In the genomic region with DNA sequence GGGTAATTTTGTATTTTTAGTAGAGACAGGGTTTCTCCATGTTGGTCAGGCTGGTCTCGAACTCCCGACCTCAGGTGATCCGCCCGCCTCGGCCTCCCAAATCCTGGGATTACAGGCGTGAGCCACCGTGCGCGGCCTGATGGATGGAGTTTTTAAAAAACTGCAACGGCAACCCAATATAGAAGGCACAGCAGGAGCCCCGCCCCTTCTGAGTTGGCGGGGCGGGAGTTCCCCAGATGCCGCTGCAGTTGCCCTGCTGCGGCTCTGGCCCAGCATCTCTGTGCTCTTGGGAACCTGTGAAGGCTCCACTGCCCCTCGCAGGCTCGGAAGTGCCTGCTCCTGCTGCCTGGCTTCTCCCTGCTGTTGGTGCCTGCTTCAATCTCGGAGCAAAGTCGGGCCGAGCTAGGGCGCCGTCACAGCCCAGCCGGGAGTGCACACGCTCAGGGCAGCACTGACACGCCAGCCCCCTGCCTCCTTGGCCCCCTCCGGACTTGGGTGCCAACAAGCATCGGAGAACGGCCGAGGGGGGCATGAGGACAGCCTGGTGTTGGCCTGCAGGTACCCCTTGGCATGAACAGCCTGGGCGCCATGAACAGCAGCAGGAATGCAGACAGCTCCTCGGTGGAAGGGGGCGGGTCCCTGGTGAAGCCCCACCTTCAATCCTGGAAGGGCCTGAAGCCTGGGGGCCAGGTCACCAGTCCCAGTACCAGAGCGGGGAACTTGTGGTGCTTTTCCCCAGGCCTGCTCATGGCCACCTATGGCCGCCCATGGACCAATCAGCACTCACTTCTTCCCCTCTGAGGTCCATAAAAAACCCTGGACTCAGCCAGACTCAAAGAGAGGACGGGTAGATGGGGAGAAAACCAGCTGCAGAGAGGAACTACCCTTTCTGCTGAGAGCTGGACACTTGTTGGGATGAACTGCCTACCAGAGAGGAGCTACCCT, we compare ENCODE assay signal across 8 cellular contexts. TPM values are rescaled to one million over a fixed set of nuclear protein-coding genes. Genes with fewer than 3 reads are reported as not detected.
DNase-seq lines count a peak whose midpoint lies in the region; ATAC-seq, FAIRE-seq and TF ChIP-seq lines count a peak whose summit lies in the region.

No MANE protein-coding gene starts in this region.

- peak overlapping the region; percentile 71 for H3K27ac ChIP-seq in ectodermal cell (ENCODE audit: insufficient read depth, low read depth, low read length, poor library complexity, severe bottlenecking)
- H3K27ac ChIP-seq in mesenchymal stem cell (ENCODE audit: low read length, poor library complexity, severe bottlenecking), result peak overlapping the region; percentile 9

- no peak overlapping the region for H3K27ac Mint-ChIP-seq in CD14-positive monocyte
- no peak overlapping the region for H3K27ac Mint-ChIP-seq in stimulated activated memory B cell treated with anti-CD40 and anti-IgM and Interleukin-4, amounts not matched to agents 10 μg/mL and 1 μg/mL and 100 μg/mL, for 72 hours

- no peaks in the 10 kb centered on the region for H3K36me3 Mint-ChIP-seq in CD14-positive monocyte
- H3K36me3 Mint-ChIP-seq in stimulated activated memory B cell treated with anti-CD40 and anti-IgM and Interleukin-4, amounts not matched to agents 10 μg/mL and 1 μg/mL and 100 μg/mL, for 72 hours, result no peaks in the 10 kb centered on the region

- DNase-seq in CD14-positive monocyte (ENCODE audit: low spot score), result no peak
- DNase-seq in HTR-8/SVneo (ENCODE audit: insufficient read length, low spot score), result no peak
- peak; percentile 69 for DNase-seq in activated CD4-positive, alpha-beta T cell treated with anti-CD3 and anti-CD28 coated beads for 48 hours
- peak; percentile 72 for DNase-seq in mesenchymal stem cell
- no peak for DNase-seq in epidermal melanocyte (ENCODE audit: insufficient read length, low spot score)

- H2BK15ac ChIP-seq in mesenchymal stem cell (ENCODE audit: low read depth, poor library complexity, severe bottlenecking), result no peak overlapping the region

- H2BK120ac ChIP-seq in mesenchymal stem cell (ENCODE audit: low read depth, low read length), result no peak overlapping the region

- H3K4me1 ChIP-seq in ectodermal cell (ENCODE audit: control insufficient read depth, insufficient read depth, low read length) (no peaks in the 10 kb centered on the region), mesenchymal stem cell (ENCODE audit: control insufficient read depth, insufficient read depth, low read depth, low read length) (peaks cover 14% of the 10 kb centered on the region)

- peak overlapping the region; percentile 48 for H3K9ac ChIP-seq in mesenchymal stem cell (ENCODE audit: low read length)

- H3K9me3 ChIP-seq in ectodermal cell (ENCODE audit: control insufficient read depth, low read length), result no peaks in the 10 kb centered on the region
- no peaks in the 10 kb centered on the region for H3K9me3 ChIP-seq in mesenchymal stem cell (ENCODE audit: control insufficient read depth, low read length)

- H3K79me1 ChIP-seq in mesenchymal stem cell (replicated peaks; ENCODE audit: low read length, poor library complexity, severe bottlenecking), result no peaks in the 10 kb centered on the region

- H3K4me1 Mint-ChIP-seq in CD14-positive monocyte, result peaks cover 38% of the 10 kb centered on the region
- H3K4me1 Mint-ChIP-seq in stimulated activated memory B cell treated with anti-CD40 and anti-IgM and Interleukin-4, amounts not matched to agents 10 μg/mL and 1 μg/mL and 100 μg/mL, for 72 hours, result peaks cover 53% of the 10 kb centered on the region

- H3K27me3 ChIP-seq in ectodermal cell (ENCODE audit: control insufficient read depth, insufficient read depth, low read length, poor library complexity, severe bottlenecking), result peaks cover 16% of the 10 kb centered on the region
- peaks cover 0 to 5% of the 10 kb centered on the region in 2 experiments for H3K27me3 ChIP-seq in mesenchymal stem cell (ENCODE audit: control insufficient read depth in 1 of 2, insufficient read depth in 1 of 2, low read length in 2 of 2)

- peak overlapping the region; percentile 60 for H3K4me2 ChIP-seq in mesenchymal stem cell (ENCODE audit: low read length, poor library complexity, severe bottlenecking)

- H3K4me3 Mint-ChIP-seq in CD14-positive monocyte, result peak overlapping the region; percentile 67 to 81
- peak overlapping the region; percentile 72 for H3K4me3 Mint-ChIP-seq in stimulated activated memory B cell treated with anti-CD40 and anti-IgM and Interleukin-4, amounts not matched to agents 10 μg/mL and 1 μg/mL and 100 μg/mL, for 72 hours

- ATAC-seq in stimulated activated memory B cell treated with anti-CD40 and anti-IgM and Interleukin-4, amounts not matched to agents 10 μg/mL and 1 μg/mL and 100 μg/mL, for 72 hours, result peak; percentile 77
- ATAC-seq in GM19324 (IDR thresholded peaks at IDR 0.05; ENCODE audit: low FRiP score, unreplicated experiment), result no peak

- H3K23ac ChIP-seq in mesenchymal stem cell (ENCODE audit: low read length in 2 of 2), result peak overlapping the region in 1 of 2 experiments; percentile 47

- H4K8ac ChIP-seq in mesenchymal stem cell (ENCODE audit: low read length), result peak overlapping the region; percentile 16

- FAIRE-seq in HTR-8/SVneo (lab: Jason Lieb, UNC), result peak; percentile 51

- H3K14ac ChIP-seq in mesenchymal stem cell (ENCODE audit: low read length in 2 of 2), result peak overlapping the region in 1 of 2 experiments; percentile 24

- no peak for TF ChIP-seq CTCF in CD14-positive monocyte (IDR thresholded peaks at IDR 0.05)

- peak overlapping the region in 1 of 2 experiments; percentile 25 for H3K18ac ChIP-seq in mesenchymal stem cell (ENCODE audit: low read depth in 1 of 2, low read length in 2 of 2)

- H3K4ac ChIP-seq in mesenchymal stem cell (ENCODE audit: low read depth in 1 of 2, low read length in 2 of 2), result peak overlapping the region in 1 of 2 experiments; percentile 71

- 4% methylated on average over 35 of the region's 35 CpGs for WGBS in ectodermal cell, 2 experiments
- 7% methylated on average over 35 of the region's 35 CpGs for WGBS in mesenchymal stem cell

- no peak overlapping the region for H4K91ac ChIP-seq in mesenchymal stem cell (ENCODE audit: low read length)

- H2AFZ ChIP-seq in mesenchymal stem cell (ENCODE audit: low read depth, low read length), result peak overlapping the region; percentile 91

- H3K4me3 ChIP-seq in ectodermal cell (ENCODE audit: insufficient read depth, low read depth, low read length) (peak overlapping the region; percentile 46), mesenchymal stem cell (ENCODE audit: insufficient read depth in 1 of 2, low read depth in 1 of 2, low read length in 2 of 2) (peak overlapping the region; percentile 55 to 69)

- peak overlapping the region in 1 of 2 experiments; percentile 55 for H2BK12ac ChIP-seq in mesenchymal stem cell (ENCODE audit: low read length in 2 of 2)

- no peak overlapping the region for H2BK5ac ChIP-seq in mesenchymal stem cell (ENCODE audit: low read depth, low read length, poor library complexity, severe bottlenecking)

- no peak overlapping the region for H2AK5ac ChIP-seq in mesenchymal stem cell (ENCODE audit: low read length, severe bottlenecking)

- H3K9me3 Mint-ChIP-seq in CD14-positive monocyte, result peaks cover 0 to 2% (median 0%) of the 10 kb centered on the region in 7 donors
- H3K9me3 Mint-ChIP-seq in stimulated activated memory B cell treated with anti-CD40 and anti-IgM and Interleukin-4, amounts not matched to agents 10 μg/mL and 1 μg/mL and 100 μg/mL, for 72 hours, result no peaks in the 10 kb centered on the region

- intact Hi-C loops in CD14-positive monocyte (cut with micrococcal nuclease), result loop anchor here in 1 of 2 donors (10.0 kb wide), 1 partner anchor 296 kb away; no protein-coding TSS in a partner anchor

- no peaks in the 10 kb centered on the region for H3K36me3 ChIP-seq in ectodermal cell (ENCODE audit: control insufficient read depth, insufficient read depth, low read length)
- no peaks in the 10 kb centered on the region for H3K36me3 ChIP-seq in mesenchymal stem cell (ENCODE audit: control insufficient read depth in 1 of 2, insufficient read depth in 2 of 2, low read depth in 1 of 2, low read length in 2 of 2)

- H3K27me3 Mint-ChIP-seq in CD14-positive monocyte (ENCODE audit: low read depth in 3 of 3), result peaks cover 5 to 17% (median 7%) of the 10 kb centered on the region in 3 donors
- peaks cover 6% of the 10 kb centered on the region for H3K27me3 Mint-ChIP-seq in stimulated activated memory B cell treated with anti-CD40 and anti-IgM and Interleukin-4, amounts not matched to agents 10 μg/mL and 1 μg/mL and 100 μg/mL, for 72 hours

RNA-seq across cellular contexts. Expression of a gene that starts 2.3 kb away (rescaled TPM):
- under 1 TPM; 0.23 to 0.57 TPM for polyA plus RNA-seq in CD14-positive monocyte
- 8.1 TPM for polyA plus RNA-seq in ectodermal cell (2013, experiment 1 of 4)
- 6.8 TPM for polyA plus RNA-seq in ectodermal cell (2013, experiment 2 of 4)
- polyA plus RNA-seq in ectodermal cell (2013, experiment 3 of 4), result 8.3 TPM
- polyA plus RNA-seq in ectodermal cell (2013, experiment 4 of 4), result 6.9 TPM
- polyA plus RNA-seq in mesenchymal stem cell (2013, experiment 1 of 2), result 0.48 TPM
- polyA plus RNA-seq in mesenchymal stem cell (2013, experiment 2 of 2), result 0.40 TPM

RNA-seq across cellular contexts. Expression of a gene that starts 19.9 kb away (rescaled TPM):
- polyA plus RNA-seq in CD14-positive monocyte, result 100 to 1,000 TPM; 117 to 122 TPM
- polyA plus RNA-seq in ectodermal cell (2013, experiment 1 of 4), result 103 TPM
- 102 TPM for polyA plus RNA-seq in ectodermal cell (2013, experiment 2 of 4)
- polyA plus RNA-seq in ectodermal cell (2013, experiment 3 of 4), result 83.3 TPM
- 84.6 TPM for polyA plus RNA-seq in ectodermal cell (2013, experiment 4 of 4)
- 92.0 TPM for polyA plus RNA-seq in mesenchymal stem cell (2013, experiment 1 of 2)
- polyA plus RNA-seq in mesenchymal stem cell (2013, experiment 2 of 2), result 98.3 TPM

Comparison
In these comparisons a context has a peak if more than half of its experiments do, and no peak if none do; other contexts are left out.
1. DNase-seq: peak in activated CD4-positive, alpha-beta T cell treated with anti-CD3 and anti-CD28 coated beads for 48 hours (single experiment) and mesenchymal stem cell (single experiment); none in CD14-positive monocyte (single experiment), HTR-8/SVneo (single experiment) and epidermal melanocyte (single experiment).